Comparison of ENCODE assay signal across 16 cellular contexts in genomic region chr9:96331236-96331947, GRCh38. TPM values are rescaled to one million over a fixed set of nuclear protein-coding genes. Genes with fewer than 3 reads are reported as not detected.
A peak's percentile ranks its signal among the peaks of the same experiment; 100 is the strongest.
DNase-seq lines count a peak whose midpoint lies in the region; ATAC-seq and TF ChIP-seq lines count a peak whose summit lies in the region.
"Had no signal": no experiment of that assay in that cellular context is flagged by ENCODE, and none has a peak within 500 bp of the region (broad histone marks: within the 10 kb centered on the region; RNA-seq: fewer than 3 reads in every experiment).

No MANE protein-coding gene starts in this region.

- H3K27me3 Mint-ChIP-seq in type B pancreatic cell = no peaks in the 10 kb centered on the region
- H3K27me3 Mint-ChIP-seq: CD4-positive, CD25-positive, alpha-beta regulatory T cell had no signal

- TF ChIP-seq CTCF in foreskin fibroblast (IDR thresholded peaks at IDR 0.05; ENCODE audit: low read depth, low read length) (no peak), type B pancreatic cell (conservative IDR thresholded peaks at IDR 0.05) (no peak)

- peak; percentile 66 for ATAC-seq in SK-N-SH treated with all-trans-retinoic acid at 6 μM for 48 hours
- no peak for ATAC-seq in left colon
- ATAC-seq: heart right ventricle, left lung, psoas muscle had no signal

- DNase-seq in HPDE6-E6E7 (ENCODE audit: extremely low spot score) (peak; percentile 27), foreskin fibroblast (peak; percentile 8 to 29), type B pancreatic cell (ENCODE audit: extremely low spot score, unreplicated experiment) (no peak), NCI-H1930 (lab: John Stamatoyannopoulos, UW) (no peak), left colon (no peak), NCI-H2029 (lab: John Stamatoyannopoulos, UW) (no peak)
- DNase-seq: activated naive CD4-positive, alpha-beta T cell; CD4-positive, CD25-positive, alpha-beta regulatory T cell; heart right ventricle; left lung; NCI-H2227 treated with DMSO at 0.1 percent for 48 hours; psoas muscle; WERI-Rb-1 had no signal

- H3K4me3 ChIP-seq in foreskin fibroblast (ENCODE audit: low read depth in 1 of 2, low read length in 2 of 2) = no peak overlapping the region
- H3K4me3 ChIP-seq: breast epithelium, heart right ventricle, left lung, psoas muscle, thoracic aorta had no signal

- peak overlapping the region; percentile 9 for H3K27ac Mint-ChIP-seq in type B pancreatic cell
- H3K27ac Mint-ChIP-seq: CD4-positive, CD25-positive, alpha-beta regulatory T cell had no signal

- no peaks in the 10 kb centered on the region for H3K4me1 Mint-ChIP-seq in type B pancreatic cell (ENCODE audit: unreplicated experiment)

- H3K4me3 Mint-ChIP-seq in type B pancreatic cell = no peak overlapping the region
- H3K4me3 Mint-ChIP-seq: CD4-positive, CD25-positive, alpha-beta regulatory T cell had no signal

- peaks cover 5% of the 10 kb centered on the region for H3K36me3 Mint-ChIP-seq in type B pancreatic cell
- H3K36me3 Mint-ChIP-seq: CD4-positive, CD25-positive, alpha-beta regulatory T cell had no signal

- H3K9me3 Mint-ChIP-seq in type B pancreatic cell = no peaks in the 10 kb centered on the region
- H3K9me3 Mint-ChIP-seq: CD4-positive, CD25-positive, alpha-beta regulatory T cell had no signal

- intact Hi-C loops in left colon (cut with DNase I, micrococcal nuclease) = no loop called here

TF ChIP-seq in SK-N-SH treated with all-trans-retinoic acid at 6 μM for 48 hours, 23 proteins besides CTCF, POLR2A, EP300 and RAD21:
- no peak for TF ChIP-seq ZFP3 (CRISPR knock-in tag; IDR thresholded peaks at IDR 0.05)
- TF ChIP-seq BACH2 (CRISPR knock-in tag; IDR thresholded peaks at IDR 0.05; ENCODE audit: borderline replicate concordance) = no peak
- no peak for TF ChIP-seq ZFP30 (CRISPR knock-in tag; IDR thresholded peaks at IDR 0.05)
- no peak for TF ChIP-seq SNAI2 (CRISPR knock-in tag; IDR thresholded peaks at IDR 0.05)
- no peak for TF ChIP-seq ZNF8 (CRISPR knock-in tag; IDR thresholded peaks at IDR 0.05)

RNA-seq across cellular contexts. Expression of gene HSD17B3, which starts 29.4 kb away (rescaled TPM):
- total RNA-seq in type B pancreatic cell (ENCODE audit: low replicate concordance) (not detected in 2 replicates), left colon (1 to 10 TPM in 1 of 2 donors, under 1 TPM in 1; 0.87 to 1.7 TPM)

RNA-seq across cellular contexts. Expression of gene SLC35D2, which starts 52.1 kb away (rescaled TPM):
- total RNA-seq in type B pancreatic cell (ENCODE audit: low replicate concordance) (25.7 and 40.5 TPM in 2 replicates), left colon (10 to 100 TPM; 90.5 to 94.6 TPM)

Comparison
In these comparisons a context has a peak if more than half of its experiments do, and no peak if none do; other contexts are left out.
1. DNase-seq: peak in HPDE6-E6E7 (single experiment) and foreskin fibroblast (2 of 2); none in type B pancreatic cell (single experiment), NCI-H1930 (0 of 2), left colon (0 of 2) and NCI-H2029 (single experiment).